1 cellular context compared by ENCODE assay signal in the genomic region with DNA sequence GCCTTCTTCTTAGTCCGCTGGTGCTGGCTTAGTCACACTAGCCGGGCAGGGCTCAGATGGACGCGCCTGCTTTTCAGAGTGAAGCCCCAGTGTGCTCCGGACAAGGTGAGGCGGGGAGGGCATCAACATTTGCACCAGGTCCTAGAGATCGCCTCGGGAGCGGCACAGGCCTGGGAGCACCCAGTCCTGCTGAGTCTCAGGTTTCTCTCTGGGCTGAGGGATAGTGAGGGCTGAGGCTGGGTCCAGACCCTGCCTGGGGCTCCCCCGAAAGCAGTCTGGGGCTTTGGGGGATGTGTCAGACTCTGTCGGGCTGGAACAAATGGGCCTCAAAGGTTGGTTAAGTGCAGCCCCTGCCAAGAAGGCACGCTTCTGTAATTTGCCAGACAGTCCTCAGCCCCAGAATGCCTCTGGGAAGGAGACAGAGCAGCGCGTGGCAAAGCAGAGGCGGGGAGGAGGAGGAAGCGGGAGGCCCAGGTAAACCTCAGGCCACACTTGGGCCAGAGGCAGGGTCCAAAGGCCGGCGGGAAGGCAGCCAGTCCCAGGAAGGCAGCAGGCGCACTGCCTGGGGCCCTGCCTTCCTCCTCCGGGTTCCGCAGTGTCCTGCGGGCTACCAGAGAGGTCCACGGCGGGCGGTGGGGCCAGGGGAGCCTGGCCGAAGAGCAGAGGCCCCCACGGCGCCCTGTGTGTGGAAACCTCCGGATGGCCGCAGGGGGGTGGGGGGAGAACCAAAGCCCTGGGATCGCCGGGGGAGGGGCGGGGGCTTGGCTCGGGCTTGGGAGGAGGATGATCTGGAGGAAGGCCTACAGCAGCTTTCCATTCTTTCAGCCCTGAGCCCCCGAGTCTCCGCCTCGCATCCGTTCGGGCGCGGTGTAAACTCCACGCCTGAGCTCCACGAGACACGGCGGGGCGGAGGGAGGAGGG.
TF ChIP-seq lines count a peak whose summit lies in the region.

No MANE protein-coding gene starts in this region.

TF ChIP-seq in HepG2, 621 proteins besides CTCF, POLR2A, EP300 and RAD21 (continued from another document and continues in another):
- TF ChIP-seq AKNA (CRISPR knock-in tag; IDR thresholded peaks at IDR 0.05; ENCODE audit: borderline replicate concordance) (no peak), KAT8 (CRISPR knock-in tag; IDR thresholded peaks at IDR 0.05) (no peak), PHF21A (CRISPR knock-in tag; IDR thresholded peaks at IDR 0.05) (peak; percentile 72; the same call in 1 of the 2 replicates), ZNF609 (CRISPR knock-in tag; IDR thresholded peaks at IDR 0.05; ENCODE audit: borderline replicate concordance) (peak; percentile 75; the same call in 1 of the 2 replicates), THAP11 (CRISPR knock-in tag; IDR thresholded peaks at IDR 0.05) (peak; percentile 60), CREM (IDR thresholded peaks at IDR 0.05) (0 out of 2 replicates have a peak, but pooled peaks have one; percentile 19), CREM (CRISPR knock-in tag; IDR thresholded peaks at IDR 0.05) (no peak), ZNF552 (CRISPR knock-in tag; IDR thresholded peaks at IDR 0.05; ENCODE audit: borderline replicate concordance) (no peak), ZNF564 (CRISPR knock-in tag; IDR thresholded peaks at IDR 0.05) (no peak), DZIP1 (CRISPR knock-in tag; IDR thresholded peaks at IDR 0.05) (0 out of 2 replicates have a peak, but pooled peaks have one; percentile 62), ZNF766 (CRISPR knock-in tag; IDR thresholded peaks at IDR 0.05; ENCODE audit: borderline replicate concordance) (no peak), ZNF124 (CRISPR knock-in tag; IDR thresholded peaks at IDR 0.05) (peak; percentile 28; the same call in 1 of the 2 replicates), ZSCAN12 (CRISPR knock-in tag; IDR thresholded peaks at IDR 0.05) (no peak), ZNF407 (CRISPR knock-in tag; IDR thresholded peaks at IDR 0.05; ENCODE audit: not compliant biosample characterization) (peak; percentile 67), THRA (CRISPR knock-in tag; IDR thresholded peaks at IDR 0.05; ENCODE audit: borderline replicate concordance) (peak; percentile 55; the same call in 1 of the 2 replicates)
- TF ChIP-seq, protein P1, sequence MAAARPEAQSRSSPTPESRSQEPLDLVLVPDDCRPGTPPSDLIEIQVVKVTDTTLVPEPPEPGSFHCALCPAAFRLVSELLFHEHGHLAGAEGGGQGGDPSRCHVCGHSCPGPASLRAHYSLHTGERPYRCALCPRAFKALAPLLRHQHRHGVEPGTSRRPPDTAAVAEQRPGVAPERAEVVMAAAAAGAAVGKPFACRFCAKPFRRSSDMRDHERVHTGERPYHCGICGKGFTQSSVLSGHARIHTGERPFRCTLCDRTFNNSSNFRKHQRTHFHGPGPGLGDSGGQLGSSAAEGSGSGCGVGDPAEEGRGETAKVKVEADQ (CRISPR knock-in tag; IDR thresholded peaks at IDR 0.05; ENCODE audit: borderline replicate concordance), result no peak; the same call in 1 of the 2 replicates
- TF ChIP-seq, protein P2, sequence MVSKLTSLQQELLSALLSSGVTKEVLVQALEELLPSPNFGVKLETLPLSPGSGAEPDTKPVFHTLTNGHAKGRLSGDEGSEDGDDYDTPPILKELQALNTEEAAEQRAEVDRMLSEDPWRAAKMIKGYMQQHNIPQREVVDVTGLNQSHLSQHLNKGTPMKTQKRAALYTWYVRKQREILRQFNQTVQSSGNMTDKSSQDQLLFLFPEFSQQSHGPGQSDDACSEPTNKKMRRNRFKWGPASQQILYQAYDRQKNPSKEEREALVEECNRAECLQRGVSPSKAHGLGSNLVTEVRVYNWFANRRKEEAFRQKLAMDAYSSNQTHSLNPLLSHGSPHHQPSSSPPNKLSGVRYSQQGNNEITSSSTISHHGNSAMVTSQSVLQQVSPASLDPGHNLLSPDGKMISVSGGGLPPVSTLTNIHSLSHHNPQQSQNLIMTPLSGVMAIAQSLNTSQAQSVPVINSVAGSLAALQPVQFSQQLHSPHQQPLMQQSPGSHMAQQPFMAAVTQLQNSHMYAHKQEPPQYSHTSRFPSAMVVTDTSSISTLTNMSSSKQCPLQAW (CRISPR knock-in tag; IDR thresholded peaks at IDR 0.05), result no peak
